9 cellular contexts compared by ENCODE assay signal in the genomic region with DNA sequence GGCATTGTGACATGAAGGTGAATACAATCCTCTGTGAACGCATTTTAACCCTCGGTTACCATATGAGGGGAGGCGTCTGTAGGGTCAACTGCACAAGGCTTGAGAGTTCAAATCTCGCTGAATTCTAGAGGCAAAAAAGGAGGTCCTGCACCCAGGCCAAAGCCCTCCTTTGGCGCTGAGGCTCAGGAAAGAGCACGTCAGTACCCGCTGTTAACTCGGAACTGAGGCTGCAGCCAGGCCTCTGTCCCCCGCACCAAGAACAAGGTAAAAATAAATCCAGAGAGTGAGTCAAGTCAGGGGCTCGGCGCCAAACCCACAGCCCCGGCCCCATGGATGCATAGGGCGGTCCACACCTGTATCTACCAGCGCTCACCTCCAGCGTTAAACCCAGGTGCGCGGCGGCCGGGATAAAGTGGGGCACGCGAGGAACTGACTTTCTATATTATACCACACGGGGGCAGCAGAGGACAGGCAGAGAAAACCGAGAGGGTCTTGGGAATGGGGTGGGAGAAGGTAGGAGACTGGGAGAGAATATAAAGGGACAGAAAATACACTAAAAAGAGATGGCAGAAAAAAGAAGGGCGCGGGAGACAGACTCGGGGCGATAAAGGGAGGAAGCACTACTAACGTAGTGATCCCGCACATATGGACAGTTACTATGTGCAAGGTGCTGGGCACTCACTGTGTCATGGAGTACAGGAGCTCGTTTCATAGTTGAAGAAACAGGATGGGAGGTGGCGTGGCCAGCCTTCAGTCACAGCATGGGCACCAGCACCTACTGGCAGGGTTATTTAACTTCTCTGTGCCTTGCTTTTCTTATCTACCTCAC. TPM values are rescaled to one million over a fixed set of nuclear protein-coding genes. Genes with fewer than 3 reads are reported as not detected.
DNase-seq lines count a peak whose midpoint lies in the region; ATAC-seq and TF ChIP-seq lines count a peak whose summit lies in the region.
"Had no signal": no experiment of that assay in that cellular context is flagged by ENCODE, and none has a peak within 500 bp of the region (broad histone marks: within the 10 kb centered on the region; RNA-seq: fewer than 3 reads in every experiment).

No MANE protein-coding gene starts in this region.

- H3K9ac ChIP-seq in mesendoderm (ENCODE audit: low read length): no peak overlapping the region

- H3K36me3 ChIP-seq in Panc1 (ENCODE audit: control insufficient read depth, insufficient read depth, low read length): no peaks in the 10 kb centered on the region
- H3K36me3 ChIP-seq in mesendoderm (ENCODE audit: control insufficient read depth, insufficient read depth, low read length): no peaks in the 10 kb centered on the region
- no peaks in the 10 kb centered on the region for H3K36me3 ChIP-seq in transverse colon

- H3K9me3 ChIP-seq in Panc1 (ENCODE audit: control insufficient read depth, insufficient read depth, low read depth, low read length) (no peaks in the 10 kb centered on the region), transverse colon (no peaks in the 10 kb centered on the region)

- ATAC-seq in HG03175 (IDR thresholded peaks at IDR 0.05; ENCODE audit: unreplicated experiment) (peak; percentile 43), Panc1 (peak; percentile 92)

- no peak overlapping the region for H3K56ac ChIP-seq in mesendoderm (ENCODE audit: low read length)

- no peak overlapping the region for H3K4me2 ChIP-seq in mesendoderm (ENCODE audit: low read length)

- H3K4me1 ChIP-seq in Panc1 (ENCODE audit: control insufficient read depth, insufficient read depth, low read length): peaks cover 3% of the 10 kb centered on the region; the same call in 1 of the 2 replicates
- no peaks in the 10 kb centered on the region for H3K4me1 ChIP-seq in mesendoderm (ENCODE audit: control insufficient read depth, low read depth, low read length)
- H3K4me1 ChIP-seq in transverse colon: peaks cover 0 to 7% (median 2%) of the 10 kb centered on the region in 4 donors

- H4K5ac ChIP-seq in mesendoderm (ENCODE audit: low read length): no peak overlapping the region

- H3K4me3 ChIP-seq in Panc1 (ENCODE audit: low read depth in 2 of 2, low read length in 2 of 2) (peak overlapping the region; percentile 7 to 23; a peak in 2 of 4 replicates), coronary artery (no peak overlapping the region), mesendoderm (ENCODE audit: low read length) (no peak overlapping the region), transverse colon (no peak overlapping the region)

- no peak overlapping the region for H3K4ac ChIP-seq in mesendoderm (ENCODE audit: low read depth, low read length)

- no peaks in the 10 kb centered on the region for H3K79me1 ChIP-seq in mesendoderm (ENCODE audit: low read length)

- H3K23ac ChIP-seq in mesendoderm (ENCODE audit: low read length): no peak overlapping the region

- no peaks in the 10 kb centered on the region for H3K79me2 ChIP-seq in mesendoderm (ENCODE audit: control insufficient read depth, insufficient read depth, low read length)

- POLR2A ChIA-PET in Panc1 (lab: Charles Lee): no interaction called here

- H3K27me3 ChIP-seq in Panc1 (ENCODE audit: control insufficient read depth, insufficient read depth, low read length) (peaks cover 15% of the 10 kb centered on the region), mesendoderm (ENCODE audit: insufficient read depth, low read length, poor library complexity) (peaks cover 2% of the 10 kb centered on the region), transverse colon (peaks cover 51% of the 10 kb centered on the region)

- CTCF ChIA-PET in Panc1 (lab: Charles Lee): interaction anchor here (0.7 to 1.1 kb wide), 2 partner anchors 235 to 237 kb away, joined by 3 to 4 read pairs; no protein-coding TSS in a partner anchor

- no peak overlapping the region for H2AK5ac ChIP-seq in mesendoderm (ENCODE audit: low read length)

- no peak overlapping the region for H2BK15ac ChIP-seq in mesendoderm (replicated peaks; ENCODE audit: low read depth)

- H3K27ac ChIP-seq in Panc1 (ENCODE audit: low read length) (no peak overlapping the region), coronary artery (no peak overlapping the region), mesendoderm (ENCODE audit: low read depth, low read length) (no peak overlapping the region), transverse colon (no peak overlapping the region)

- in situ Hi-C loops in Panc1 (cut with HindIII; ENCODE audit: low pct_unique_long_range_greater_than_20kb, low sequenced_read_pairs) (no loop called here), transverse colon (cut with MboI; ENCODE audit: low pct_ligation_motif_present in 1 of 4, low pct_unique_long_range_greater_than_20kb in 1 of 4, low sequenced_read_pairs in 3 of 4) (loop anchor here in 1 of 4 donors (25.0 kb wide), 1 partner anchor 819 kb away; no protein-coding TSS in a partner anchor)

- peak; percentile 91 for TF ChIP-seq CTCF in Panc1 (IDR thresholded peaks at IDR 0.05)
- TF ChIP-seq CTCF in coronary artery (IDR thresholded peaks at IDR 0.05): peak; percentile 40
- peak; percentile 58 to 83 (median 72) for TF ChIP-seq CTCF in transverse colon (IDR thresholded peaks at IDR 0.05)

- no peak overlapping the region for H2BK120ac ChIP-seq in mesendoderm (ENCODE audit: low read depth, low read length)

- no peak for TF ChIP-seq POLR2A in transverse colon (IDR thresholded peaks at IDR 0.05)

- no peak overlapping the region for H4K8ac ChIP-seq in mesendoderm (ENCODE audit: low read depth, low read length)

- no CpG with 5 or more reads among the region's 31 CpGs for WGBS in mesendoderm (ENCODE audit: extremely low coverage, insufficient coverage, low lambda C conversion rate)
- WGBS in transverse colon (ENCODE audit: low coverage in 1 of 2), 2 donors: 20 to 24% methylated on average over 10 to 31 of the region's 31 CpGs

- intact Hi-C loops in Panc1 (cut with micrococcal nuclease; ENCODE audit: unreplicated experiment): loop anchor here (1.0 kb wide), 2 partner anchors 237 to 336 kb away; no protein-coding TSS in a partner anchor
- intact Hi-C loops in transverse colon (cut with DNase I; ENCODE audit: low total_unique reads): no loop called here

- DNase-seq in NCI-H510A treated with DMSO at 0.1 percent for 48 hours (lab: John Stamatoyannopoulos, UW) (peak; percentile 45), NCI-H510A (lab: John Stamatoyannopoulos, UW) (no peak), Panc1 (ENCODE audit: low read depth, low spot score) (peak; percentile 13), coronary artery (ENCODE audit: low spot score) (no peak), mesendoderm (peak; percentile 53), transverse colon (peak; percentile 35), GOT3 (lab: John Stamatoyannopoulos, UW) (no peak)

- TF ChIP-seq EP300 in transverse colon (IDR thresholded peaks at IDR 0.05; ENCODE audit: low read depth): no peak

- H3K18ac ChIP-seq in mesendoderm (ENCODE audit: low read length): no peak overlapping the region

- no peak overlapping the region for H2BK5ac ChIP-seq in mesendoderm (ENCODE audit: low read length)

- no TSS peak for BruUV-seq in Panc1 (replicated peaks; lab: Mats Ljungman, UMichigan)

RNA-seq across cellular contexts. Expression of a gene that starts 54.9 kb away (rescaled TPM):
- total RNA-seq in Panc1 (2021; ENCODE audit: unreplicated experiment) (not detected), transverse colon (not detected)
- not detected for polyA plus RNA-seq in Panc1 (2012; ENCODE audit: insufficient read length)
- 0.03 TPM for polyA plus RNA-seq in mesendoderm (2013, experiment 1 of 2)
- polyA plus RNA-seq in mesendoderm (2013, experiment 2 of 2): 0.04 TPM
- total RNA-seq: CD4-positive, alpha-beta memory T cell had no signal
- polyA plus RNA-seq: CD4-positive, alpha-beta memory T cell had no signal

Comparison
In these comparisons a context has a peak if more than half of its experiments do, and no peak if none do; other contexts are left out.
1. DNase-seq: peak in NCI-H510A treated with DMSO at 0.1 percent for 48 hours (single experiment), Panc1 (single experiment), mesendoderm (single experiment) and transverse colon (single experiment); none in NCI-H510A (single experiment), coronary artery (single experiment) and GOT3 (single experiment).
2. H3K4me3 ChIP-seq: peak in Panc1 (2 of 2); none in coronary artery (single experiment), mesendoderm (single experiment) and transverse colon (0 of 4).
3. CTCF ChIP-seq: peak in every context shown above with its lines; median percentile 91 in Panc1; 72 in transverse colon; 40 in coronary artery.